Comparison of ENCODE assay signal across 8 cellular contexts in genomic region chr6:158040051-158040803, GRCh38. TPM values are rescaled to one million over a fixed set of nuclear protein-coding genes. Genes with fewer than 3 reads are reported as not detected.
DNase-seq lines count a peak whose midpoint lies in the region; ATAC-seq lines count a peak whose summit lies in the region.

No MANE protein-coding gene starts in this region.

- H3K9me3 Mint-ChIP-seq in T-helper 1 cell treated with Interleukin-12 subunit alpha and Interleukin-12 subunit beta and Interleukin-4 antibody, amounts not matched to agents 30 μg/mL and 1 μg/mL, for 36 hours: no peaks in the 10 kb centered on the region
- peaks cover 0 to 4% (median 0%) of the 10 kb centered on the region in 11 donors for H3K9me3 Mint-ChIP-seq in naive thymus-derived CD4-positive, alpha-beta T cell

- no peak overlapping the region for H3K9ac ChIP-seq in duodenal mucosa (ENCODE audit: low read depth in 1 of 2, low read length in 2 of 2)

- peaks cover 38% of the 10 kb centered on the region for H3K36me3 Mint-ChIP-seq in T-helper 1 cell treated with Interleukin-12 subunit alpha and Interleukin-12 subunit beta and Interleukin-4 antibody, amounts not matched to agents 30 μg/mL and 1 μg/mL, for 36 hours (ENCODE audit: low read depth)
- peaks cover 12 to 58% (median 21%) of the 10 kb centered on the region in 5 donors for H3K36me3 Mint-ChIP-seq in naive thymus-derived CD4-positive, alpha-beta T cell

- H3K4me3 Mint-ChIP-seq in T-helper 1 cell treated with Interleukin-12 subunit alpha and Interleukin-12 subunit beta and Interleukin-4 antibody, amounts not matched to agents 30 μg/mL and 1 μg/mL, for 36 hours: peak overlapping the region; percentile 61
- peak overlapping the region in 2 of 10 donors; percentile 4 to 65 for H3K4me3 Mint-ChIP-seq in naive thymus-derived CD4-positive, alpha-beta T cell

- no peaks in the 10 kb centered on the region for H3K27me3 Mint-ChIP-seq in T-helper 1 cell treated with Interleukin-12 subunit alpha and Interleukin-12 subunit beta and Interleukin-4 antibody, amounts not matched to agents 30 μg/mL and 1 μg/mL, for 36 hours (ENCODE audit: low read depth)
- H3K27me3 Mint-ChIP-seq in naive thymus-derived CD4-positive, alpha-beta T cell: no peaks in the 10 kb centered on the region

- POLR2A ChIA-PET in naive thymus-derived CD4-positive, alpha-beta T cell (lab: Charles Lee): no interaction called here

- H3K4me3 ChIP-seq in duodenal mucosa (ENCODE audit: low read depth in 1 of 2, low read length in 2 of 2): no peak overlapping the region
- no peak overlapping the region for H3K4me3 ChIP-seq in naive thymus-derived CD4-positive, alpha-beta T cell (ENCODE audit: low read length)

- H3K36me3 ChIP-seq in duodenal mucosa (ENCODE audit: control insufficient read depth in 1 of 2, insufficient read depth in 2 of 2, low read length in 2 of 2): peaks cover 0 to 19% of the 10 kb centered on the region in 2 donors
- H3K36me3 ChIP-seq in naive thymus-derived CD4-positive, alpha-beta T cell (ENCODE audit: control insufficient read depth in 2 of 3, insufficient read depth in 3 of 3, low read length in 3 of 3): peaks cover 0 to 40% (median 4%) of the 10 kb centered on the region in 3 experiments

- no peaks in the 10 kb centered on the region for H3K27me3 ChIP-seq in duodenal mucosa (ENCODE audit: control insufficient read depth in 1 of 2, insufficient read depth in 2 of 2, low read length in 2 of 2)
- no peaks in the 10 kb centered on the region for H3K27me3 ChIP-seq in naive thymus-derived CD4-positive, alpha-beta T cell (ENCODE audit: control insufficient read depth in 2 of 2, insufficient read depth in 2 of 2, low read length in 2 of 2)

- DNase-seq in EL (peak; percentile 98), middle frontal gyrus (ENCODE audit: extremely low spot score, low spot score) (no peak), hippocampal formation (lab: John Stamatoyannopoulos, UW) (no peak), GOT3 (lab: John Stamatoyannopoulos, UW) (no peak)
- DNase-seq in naive thymus-derived CD4-positive, alpha-beta T cell: no peak

- ATAC-seq in HG02981 (IDR thresholded peaks at IDR 0.05; ENCODE audit: unreplicated experiment): peak; percentile 76
- peak; percentile 39 for ATAC-seq in naive thymus-derived CD4-positive, alpha-beta T cell

- CTCF ChIA-PET in naive thymus-derived CD4-positive, alpha-beta T cell (lab: Charles Lee): no interaction called here

- H3K9me3 ChIP-seq in duodenal mucosa (ENCODE audit: control insufficient read depth in 1 of 2, low read length in 2 of 2): no peaks in the 10 kb centered on the region
- no peaks in the 10 kb centered on the region for H3K9me3 ChIP-seq in naive thymus-derived CD4-positive, alpha-beta T cell (ENCODE audit: control insufficient read depth in 2 of 3, low read length in 3 of 3)

- peak overlapping the region; percentile 84 for H3K27ac Mint-ChIP-seq in T-helper 1 cell treated with Interleukin-12 subunit alpha and Interleukin-12 subunit beta and Interleukin-4 antibody, amounts not matched to agents 30 μg/mL and 1 μg/mL, for 36 hours
- peak overlapping the region in 4 of 9 donors; percentile 2 to 90 (median 39) for H3K27ac Mint-ChIP-seq in naive thymus-derived CD4-positive, alpha-beta T cell

- peak overlapping the region; percentile 51 for H3K27ac ChIP-seq in duodenal mucosa (ENCODE audit: low read depth, low read length)
- no peak overlapping the region for H3K27ac ChIP-seq in naive thymus-derived CD4-positive, alpha-beta T cell (ENCODE audit: low read depth, low read length)

- intact Hi-C loops in naive thymus-derived CD4-positive, alpha-beta T cell (cut with micrococcal nuclease): no loop called here

- H3K4me1 Mint-ChIP-seq in T-helper 1 cell treated with Interleukin-12 subunit alpha and Interleukin-12 subunit beta and Interleukin-4 antibody, amounts not matched to agents 30 μg/mL and 1 μg/mL, for 36 hours (ENCODE audit: low read depth): peaks cover 38% of the 10 kb centered on the region
- peaks cover 10 to 32% (median 19%) of the 10 kb centered on the region in 7 donors for H3K4me1 Mint-ChIP-seq in naive thymus-derived CD4-positive, alpha-beta T cell

- peaks cover 16 to 25% of the 10 kb centered on the region in 2 donors for H3K4me1 ChIP-seq in duodenal mucosa (ENCODE audit: control insufficient read depth in 1 of 2, insufficient read depth in 2 of 2, low read length in 2 of 2)
- peaks cover 0 to 4% of the 10 kb centered on the region in 2 donors for H3K4me1 ChIP-seq in naive thymus-derived CD4-positive, alpha-beta T cell (ENCODE audit: control insufficient read depth in 2 of 2, insufficient read depth in 2 of 2, low read length in 2 of 2)

RNA-seq across cellular contexts. Expression of gene SYNJ2, which starts 58.6 kb away (rescaled TPM):
- total RNA-seq in naive thymus-derived CD4-positive, alpha-beta T cell: 10 to 100 TPM; 22.4 to 36.6 (median 22.5) TPM
- 10 to 100 TPM; 12.0 to 18.0 TPM for polyA plus RNA-seq in naive thymus-derived CD4-positive, alpha-beta T cell
